ENCODE assay signal across 8 cellular contexts in genomic region chr12:24948816-24949722, GRCh38. TPM values are rescaled to one million over a fixed set of nuclear protein-coding genes. Genes with fewer than 3 reads are reported as not detected.
A peak's percentile ranks its signal among the peaks of the same experiment; 100 is the strongest.
DNase-seq lines count a peak whose midpoint lies in the region; ATAC-seq and TF ChIP-seq lines count a peak whose summit lies in the region.

BCAT1 (minus strand) TSS chr12:24949101; CDS start chr12:24948932, 169 bp downstream.

- H3K79me2 ChIP-seq in ACC112 (ENCODE audit: control insufficient read depth, insufficient read depth, low read length, unreplicated experiment), result peaks cover 46% of the 10 kb centered on the region

- in situ Hi-C loops in astrocyte of the spinal cord (cut with HindIII; ENCODE audit: low sequenced_read_pairs), result no loop called here

- ATAC-seq in GM18511 (IDR thresholded peaks at IDR 0.05; ENCODE audit: unreplicated experiment) (peak; percentile 45), HG03280 (IDR thresholded peaks at IDR 0.05; ENCODE audit: unreplicated experiment) (peak; percentile 35), sciatic nerve (peak; percentile 93), HG02970 (IDR thresholded peaks at IDR 0.05; ENCODE audit: low FRiP score, unreplicated experiment) (no peak)

- H3K4me1 ChIP-seq in ACC112 (ENCODE audit: control insufficient read depth, insufficient read depth, low read length, unreplicated experiment) (peaks cover 29% of the 10 kb centered on the region), SJCRH30 (peaks cover 39% of the 10 kb centered on the region)

- DNase-seq in SJCRH30, result peak; percentile 88 to 91
- peak; percentile 86 for DNase-seq in astrocyte of the spinal cord (ENCODE audit: low read depth, low spot score)
- DNase-seq in sciatic nerve (ENCODE audit: low spot score), result peak; percentile 78

- intact Hi-C loops in sciatic nerve (cut with DNase I), result no loop called here

- TF ChIP-seq CTCF in astrocyte of the spinal cord (IDR thresholded peaks at IDR 0.05; ENCODE audit: low read depth, low read length), result peak; percentile 28

- H3K9me3 ChIP-seq in SJCRH30 (replicated peaks), result no peaks in the 10 kb centered on the region

- H3K27ac ChIP-seq in ACC112 (ENCODE audit: low read depth, low read length), result peak within 1 kb of the TSS; percentile 94
- peak within 1 kb of the TSS; percentile 94 for H3K27ac ChIP-seq in SJCRH30

- peak within 1 kb of the TSS; percentile 95 for H3K4me3 ChIP-seq in ACC112 (ENCODE audit: low read depth, low read length)
- peak within 1 kb of the TSS; percentile 87 for H3K4me3 ChIP-seq in SJCRH30
- peak within 1 kb of the TSS; percentile 66 for H3K4me3 ChIP-seq in astrocyte of the spinal cord (ENCODE audit: low read depth, low read length)
- H3K4me3 ChIP-seq in iPS-11a (ENCODE audit: low read depth, low read length), result peak within 1 kb of the TSS; percentile 98

- H3K27me3 ChIP-seq in ACC112 (ENCODE audit: insufficient read depth, low read length) (no peaks in the 10 kb centered on the region), SJCRH30 (no peaks in the 10 kb centered on the region)

- H3K36me3 ChIP-seq in ACC112 (ENCODE audit: insufficient read depth, low read length) (peaks cover 12% of the 10 kb centered on the region), SJCRH30 (peaks cover 18% of the 10 kb centered on the region)

- peak within 1 kb of the TSS; percentile 90 for H2AFZ ChIP-seq in ACC112 (ENCODE audit: low read length, unreplicated experiment)

RNA-seq across cellular contexts. Expression of gene BCAT1, which starts in this region (rescaled TPM):
- total RNA-seq in SJCRH30 (2014; rRNA removed; shearing (Covaris generic)), result 231 and 239 TPM in 2 replicates
- total RNA-seq in sciatic nerve, result 15.2 TPM

Comparison
In these comparisons a context has a peak if more than half of its experiments do, and no peak if none do; other contexts are left out.
1. RNA of gene BCAT1 (total RNA-seq): 231 to 239 TPM in SJCRH30; 15.2 TPM in sciatic nerve (single experiment); every median in the first group is over 10 times any median in the second.
2. Peak in every context shown above with its lines, with median percentiles within 50 percentile points of each other: H3K4me3 ChIP-seq and DNase-seq.